9 cellular contexts compared by ENCODE assay signal in genomic region chr1:24294228-24294672, GRCh38. TPM values are rescaled to one million over a fixed set of nuclear protein-coding genes. Genes with fewer than 3 reads are reported as not detected.
A peak's percentile ranks its signal among the peaks of the same experiment; 100 is the strongest.
DNase-seq lines count a peak whose midpoint lies in the region; ATAC-seq and TF ChIP-seq lines count a peak whose summit lies in the region.
"Had no signal": no experiment of that assay in that cellular context is flagged by ENCODE, and none has a peak within 500 bp of the region (broad histone marks: within the 10 kb centered on the region; RNA-seq: fewer than 3 reads in every experiment).

No MANE protein-coding gene starts in this region.

- H3K4me1 ChIP-seq in ACC112 (ENCODE audit: control insufficient read depth, insufficient read depth, low read length, unreplicated experiment) = peaks cover 38% of the 10 kb centered on the region
- H3K4me1 ChIP-seq in colonic mucosa = peaks cover 6% of the 10 kb centered on the region
- H3K4me1 ChIP-seq in muscle layer of colon (ENCODE audit: insufficient read depth, low read length) = peaks cover 35% of the 10 kb centered on the region

- H3K79me2 ChIP-seq in ACC112 (ENCODE audit: control insufficient read depth, insufficient read depth, low read length, unreplicated experiment) = no peaks in the 10 kb centered on the region

- no peaks in the 10 kb centered on the region for H3K27me3 ChIP-seq in ACC112 (ENCODE audit: insufficient read depth, low read length)
- no peaks in the 10 kb centered on the region for H3K27me3 ChIP-seq in colonic mucosa
- no peaks in the 10 kb centered on the region for H3K27me3 ChIP-seq in muscle layer of colon (ENCODE audit: control insufficient read depth in 1 of 2, insufficient read depth in 2 of 2, low read length in 2 of 2)

- H3K36me3 ChIP-seq in ACC112 (ENCODE audit: insufficient read depth, low read length) (no peaks in the 10 kb centered on the region), colonic mucosa (no peaks in the 10 kb centered on the region), muscle layer of colon (ENCODE audit: insufficient read depth, low read length) (no peaks in the 10 kb centered on the region)

- peak; percentile 99 for DNase-seq in M059J (ENCODE audit: low read depth)
- DNase-seq in colonic mucosa = no peak
- DNase-seq in SIG-M5 treated with dmso at 0.1 percent for 504 hours (lab: John Stamatoyannopoulos, UW; ENCODE audit: unreplicated experiment) = no peak
- no peak for DNase-seq in DMS 273 treated with DMSO at 0.1 percent for 48 hours (lab: John Stamatoyannopoulos, UW)
- no peak for DNase-seq in NCI-H1417 (lab: John Stamatoyannopoulos, UW)
- DNase-seq: nucleus accumbens had no signal

- intact Hi-C loops in colonic mucosa (cut with DNase I) = no loop called here

- H3K27ac ChIP-seq in ACC112 (ENCODE audit: low read depth, low read length) (peak overlapping the region; percentile 98), colonic mucosa (peak overlapping the region; percentile 49), muscle layer of colon (ENCODE audit: low read depth, low read length) (peak overlapping the region; percentile 79)

- H3K9me3 ChIP-seq in colonic mucosa = no peaks in the 10 kb centered on the region
- H3K9me3 ChIP-seq in muscle layer of colon (ENCODE audit: low read length) = no peaks in the 10 kb centered on the region

- no peak for ATAC-seq in GM19452 (IDR thresholded peaks at IDR 0.05; ENCODE audit: unreplicated experiment)

- no peak for TF ChIP-seq CTCF in colonic mucosa (IDR thresholded peaks at IDR 0.05)

- H2AFZ ChIP-seq in ACC112 (ENCODE audit: low read length, unreplicated experiment) = peak overlapping the region; percentile 92

- H3K9ac ChIP-seq in colonic mucosa (ENCODE audit: low read depth in 2 of 2, low read length in 2 of 2) = no peak overlapping the region
- H3K9ac ChIP-seq in muscle layer of colon (ENCODE audit: low read length) = no peak overlapping the region

- H3K4me3 ChIP-seq in ACC112 (ENCODE audit: low read depth, low read length) = peak overlapping the region; percentile 61
- no peak overlapping the region for H3K4me3 ChIP-seq in colonic mucosa
- peak overlapping the region in 1 of 2 donors; percentile 1 for H3K4me3 ChIP-seq in muscle layer of colon (ENCODE audit: low read depth in 1 of 2, low read length in 2 of 2)

RNA-seq across cellular contexts. Expression of gene GRHL3, which starts 24.9 kb away (rescaled TPM):
- not detected in 2 replicates for total RNA-seq in M059J (2014; rRNA removed; shearing (Covaris generic))
- total RNA-seq in colonic mucosa = 1 to 10 TPM in 1 of 2 donors, under 1 TPM in 1; 0.64 to 1.5 TPM
